8 cellular contexts compared by ENCODE assay signal in the genomic region with DNA sequence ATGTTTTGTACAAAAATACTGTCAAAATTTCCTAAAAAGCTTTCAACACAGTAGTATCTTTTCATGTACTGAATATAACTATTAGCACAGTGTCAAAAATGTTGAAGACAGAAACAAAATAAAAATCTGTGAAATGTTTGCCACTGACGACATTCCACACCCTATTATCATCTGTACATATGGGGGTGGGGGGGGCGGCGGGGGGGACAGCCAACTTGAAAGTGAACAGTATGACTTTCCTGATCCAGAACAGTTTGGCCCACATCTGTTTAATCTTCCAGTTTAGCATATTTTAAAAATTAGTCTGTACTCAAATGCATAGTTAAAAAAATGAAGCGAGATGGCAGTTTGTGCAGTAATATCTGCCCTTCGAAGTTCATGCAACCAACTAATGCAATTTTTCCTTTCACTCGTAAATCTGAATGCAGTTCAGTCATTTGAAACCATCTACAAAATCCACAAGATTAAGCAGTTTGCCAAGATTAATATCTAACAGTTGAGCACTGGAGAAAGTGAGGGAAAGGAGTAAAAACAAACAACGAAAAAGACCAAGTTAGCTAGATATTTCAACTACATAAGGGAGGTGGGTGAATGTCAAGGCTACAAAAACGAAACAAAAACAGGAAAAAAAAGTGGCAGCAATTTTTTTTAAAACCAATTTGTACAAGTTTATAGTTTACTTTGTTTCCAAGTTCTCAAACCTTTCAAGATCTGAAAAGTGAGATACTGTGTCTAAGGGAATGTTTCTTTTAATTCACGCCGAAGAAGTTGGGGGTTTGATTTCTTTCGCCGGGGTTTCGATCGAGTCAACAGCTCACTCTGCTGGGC. TPM values are rescaled to one million over a fixed set of nuclear protein-coding genes. Genes with fewer than 3 reads are reported as not detected.
DNase-seq lines count a peak whose midpoint lies in the region; ATAC-seq and TF ChIP-seq lines count a peak whose summit lies in the region.

No MANE protein-coding gene starts in this region.

- H2AFZ ChIP-seq in OCI-LY3 (ENCODE audit: low read depth, low read length): no peak overlapping the region

- H3K9ac ChIP-seq in ES-I3 (ENCODE audit: low read depth, low read length): peak overlapping the region; percentile 65
- H3K9ac ChIP-seq in OCI-LY3 (ENCODE audit: low read length): peak overlapping the region; percentile 98
- peak overlapping the region; percentile 69 for H3K9ac ChIP-seq in endocrine pancreas (ENCODE audit: control insufficient read depth, insufficient read depth, low read length)

- H3K4me1 Mint-ChIP-seq in neural crest cell: peaks cover 65% of the 10 kb centered on the region

- peaks cover 26% of the 10 kb centered on the region for H3K36me3 Mint-ChIP-seq in neural crest cell (ENCODE audit: low read depth)

- no peaks in the 10 kb centered on the region for H3K27me3 ChIP-seq in OCI-LY3 (ENCODE audit: low read depth, low read length)
- no peaks in the 10 kb centered on the region for H3K27me3 ChIP-seq in endocrine pancreas (ENCODE audit: control insufficient read depth, insufficient read depth, low read length)

- no peaks in the 10 kb centered on the region for H3K9me3 Mint-ChIP-seq in neural crest cell

- H3K79me2 ChIP-seq in OCI-LY3 (ENCODE audit: low read length): peaks cover 28% of the 10 kb centered on the region

- H3K27ac Mint-ChIP-seq in neural crest cell (ENCODE audit: unreplicated experiment): peak overlapping the region; percentile 92

- ATAC-seq in GM21528 (IDR thresholded peaks at IDR 0.05; ENCODE audit: low FRiP score, unreplicated experiment) (no peak), GM18867 (IDR thresholded peaks at IDR 0.05; ENCODE audit: unreplicated experiment) (no peak), GM19328 (IDR thresholded peaks at IDR 0.05; ENCODE audit: unreplicated experiment) (no peak)

- no peaks in the 10 kb centered on the region; the same call in 1 of the 2 replicates for H4K20me1 ChIP-seq in OCI-LY3 (ENCODE audit: insufficient read depth, low read length)

- peaks cover 4% of the 10 kb centered on the region for H3K27me3 Mint-ChIP-seq in neural crest cell (ENCODE audit: low read depth)

- H3K36me3 ChIP-seq in ES-I3 (ENCODE audit: insufficient read depth, low read length) (peaks cover 6% of the 10 kb centered on the region), OCI-LY3 (replicated peaks; ENCODE audit: low read depth, low read length) (peaks cover 11% of the 10 kb centered on the region), endocrine pancreas (ENCODE audit: control insufficient read depth, insufficient read depth, low read length) (peaks cover 9% of the 10 kb centered on the region)

- TF ChIP-seq CTCF in OCI-LY3 (IDR thresholded peaks at IDR 0.05; ENCODE audit: low read depth, low read length) (no peak), neural crest cell (conservative IDR thresholded peaks at IDR 0.05) (no peak)

- H3K4me3 Mint-ChIP-seq in neural crest cell: peak overlapping the region; percentile 100

- H3K4me2 ChIP-seq in OCI-LY3 (ENCODE audit: low read length): peak overlapping the region; percentile 97

- H3K4me1 ChIP-seq in ES-I3 (ENCODE audit: insufficient read depth, low read length): peaks cover 33% of the 10 kb centered on the region
- peaks cover 14% of the 10 kb centered on the region for H3K4me1 ChIP-seq in OCI-LY3 (ENCODE audit: low read length)
- peaks cover 6% of the 10 kb centered on the region for H3K4me1 ChIP-seq in endocrine pancreas (ENCODE audit: control insufficient read depth, insufficient read depth, low read length)

- H3K4me3 ChIP-seq in OCI-LY3 (ENCODE audit: low read length) (peak overlapping the region; percentile 99), endocrine pancreas (ENCODE audit: control insufficient read depth, insufficient read depth, low read length) (peak overlapping the region; percentile 99)

- H3K27ac ChIP-seq in OCI-LY3 (ENCODE audit: low read length): peak overlapping the region; percentile 98

- H3K9me3 ChIP-seq in ES-I3 (ENCODE audit: control insufficient read depth, insufficient read depth, low read length): no peaks in the 10 kb centered on the region
- no peaks in the 10 kb centered on the region for H3K9me3 ChIP-seq in OCI-LY3 (ENCODE audit: insufficient read depth, low read length)
- no peaks in the 10 kb centered on the region for H3K9me3 ChIP-seq in endocrine pancreas (ENCODE audit: control insufficient read depth, low read length)

- DNase-seq in neural crest cell (ENCODE audit: low read depth, low spot score) (no peak), occipital lobe (lab: John Stamatoyannopoulos, UW) (no peak)

RNA-seq across cellular contexts. Expression of gene CITED2, which starts 1.9 kb away (rescaled TPM):
- total RNA-seq in neural crest cell: 122 and 126 TPM in 2 replicates
- 33.1 TPM for total RNA-seq in occipital lobe
